In genomic region chr1:60069691-60070090, GRCh38 we compare ENCODE assay signal across 25 cellular contexts. TPM values are rescaled to one million over a fixed set of nuclear protein-coding genes. Genes with fewer than 3 reads are reported as not detected.
DNase-seq lines count a peak whose midpoint lies in the region; ATAC-seq and TF ChIP-seq lines count a peak whose summit lies in the region.
"Had no signal": no experiment of that assay in that cellular context is flagged by ENCODE, and none has a peak within 500 bp of the region (broad histone marks: within the 10 kb centered on the region; RNA-seq: fewer than 3 reads in every experiment).

No MANE protein-coding gene starts in this region.

- no peak for TF ChIP-seq CTCF in SK-N-SH (IDR thresholded peaks at IDR 0.05)
- no peak for TF ChIP-seq CTCF in chondrocyte (IDR thresholded peaks at IDR 0.05)

- H3K79me2 ChIP-seq in SK-N-SH (ENCODE audit: insufficient read depth): no peaks in the 10 kb centered on the region

- no peaks in the 10 kb centered on the region for H3K9me3 Mint-ChIP-seq in chondrocyte (ENCODE audit: low read depth)
- H3K9me3 Mint-ChIP-seq: CD4-positive, alpha-beta T cell; GM23338; H9; HFFc6 had no signal

- no peak overlapping the region for H3K4me2 ChIP-seq in SK-N-SH
- H3K4me2 ChIP-seq: BLaER1 treated with 17β-estradiol and CSF1 and Interleukin-3, amounts not matched to agents 10 nM and 100 nM; GM23338 had no signal

- peaks cover 5 to 7% of the 10 kb centered on the region in 2 experiments; a peak in 3 of 4 replicates for H3K4me1 ChIP-seq in SK-N-SH (ENCODE audit: control insufficient read depth in 1 of 2, insufficient read depth in 2 of 2, low read depth in 1 of 2, low read length in 1 of 2)
- H3K4me1 ChIP-seq: BE2C; BLaER1 treated with 17β-estradiol and CSF1 and Interleukin-3, amounts not matched to agents 10 nM and 100 nM had no signal

- TF ChIP-seq EP300 in SK-N-SH (IDR thresholded peaks at IDR 0.05; ENCODE audit: borderline replicate concordance in 1 of 2, low read depth in 1 of 2, low read length in 1 of 2): no peak

- CTCF ChIA-PET in SK-N-SH (lab: Yijun Ruan, JAX): interaction anchor here (0.9 kb wide), 1 partner anchor 9 kb away, joined by 3 read pairs; no protein-coding TSS in a partner anchor

- H3K9me3 ChIP-seq in SK-N-SH: no peaks in the 10 kb centered on the region
- H3K9me3 ChIP-seq: BE2C had no signal

- H3K27ac Mint-ChIP-seq in chondrocyte (ENCODE audit: unreplicated experiment): peak overlapping the region; percentile 55
- H3K27ac Mint-ChIP-seq: CD14-positive monocyte; CD4-positive, alpha-beta T cell; CD8-positive, alpha-beta memory T cell; GM23338; H9; HFFc6 had no signal

- H3K4me3 Mint-ChIP-seq in chondrocyte (ENCODE audit: unreplicated experiment): no peak overlapping the region
- H3K4me3 Mint-ChIP-seq: CD14-positive monocyte; CD4-positive, alpha-beta T cell; CD8-positive, alpha-beta memory T cell; GM23338; H9; HFFc6 had no signal

- no peak overlapping the region for H3K9ac ChIP-seq in SK-N-SH
- H3K9ac ChIP-seq: BLaER1 treated with 17β-estradiol and CSF1 and Interleukin-3, amounts not matched to agents 10 nM and 100 nM had no signal

- H3F3A ChIP-seq in SK-N-SH (replicated peaks; ENCODE audit: insufficient read depth): peaks cover 25% of the 10 kb centered on the region

- no peaks in the 10 kb centered on the region for H4K20me1 ChIP-seq in SK-N-SH (ENCODE audit: insufficient read depth)
- H4K20me1 ChIP-seq: BLaER1 treated with 17β-estradiol and CSF1 and Interleukin-3, amounts not matched to agents 10 nM and 100 nM had no signal

- no peaks in the 10 kb centered on the region for H3K36me3 ChIP-seq in SK-N-SH (replicated peaks in 1 of 2; ENCODE audit: control insufficient read depth in 1 of 2, insufficient read depth in 2 of 2, low read length in 1 of 2)
- H3K36me3 ChIP-seq: BE2C; BLaER1 treated with 17β-estradiol and CSF1 and Interleukin-3, amounts not matched to agents 10 nM and 100 nM had no signal

- WGBS in SK-N-SH (ENCODE audit: low lambda C conversion rate): 86% methylated on average over 1 of the region's 1 CpG

- no peak for ATAC-seq in SK-N-SH treated with all-trans-retinoic acid at 6 μM for 48 hours
- no peak for ATAC-seq in GM21825 (IDR thresholded peaks at IDR 0.05; ENCODE audit: unreplicated experiment)
- ATAC-seq: GM12878, GM23338, HCT116 had no signal

- no peak overlapping the region for H2AFZ ChIP-seq in SK-N-SH (ENCODE audit: low read depth)
- H2AFZ ChIP-seq: GM23338 had no signal

- peaks cover 27% of the 10 kb centered on the region for H3K4me1 Mint-ChIP-seq in chondrocyte (ENCODE audit: low read depth)
- H3K4me1 Mint-ChIP-seq: CD8-positive, alpha-beta memory T cell had no signal

- H3K9me2 ChIP-seq in SK-N-SH: no peaks in the 10 kb centered on the region

- POLR2A ChIA-PET in SK-N-SH (lab: Yijun Ruan, JAX): no interaction called here

- no peak for TF ChIP-seq RAD21 in SK-N-SH (IDR thresholded peaks at IDR 0.05; ENCODE audit: low read length)

- DNase-seq in SK-N-SH (peak; percentile 15), NCI-H82 (lab: John Stamatoyannopoulos, UW) (peak; percentile 76), chondrocyte (ENCODE audit: low spot score) (no peak), mesenteric fat pad (ENCODE audit: low spot score) (no peak), LoVo (ENCODE audit: low spot score) (no peak)
- DNase-seq: AML-193; BE2C; CD4-positive, alpha-beta T cell; CD8-positive, alpha-beta memory T cell; DMS 273 treated with DMSO at 0.1 percent for 48 hours; DMS79; EL; GDM1; H9; HFFc6 had no signal

- H3K4me3 ChIP-seq in SK-N-SH (ENCODE audit: low read depth in 2 of 2, low read length in 1 of 2): no peak overlapping the region
- H3K4me3 ChIP-seq: BLaER1 treated with 17β-estradiol and CSF1 and Interleukin-3, amounts not matched to agents 10 nM and 100 nM; GM12878; GM23338 had no signal

- H3K27me3 Mint-ChIP-seq in chondrocyte (ENCODE audit: low read depth): no peaks in the 10 kb centered on the region

- H3K36me3 Mint-ChIP-seq in chondrocyte (ENCODE audit: low read depth): no peaks in the 10 kb centered on the region
- H3K36me3 Mint-ChIP-seq: CD8-positive, alpha-beta memory T cell had no signal

- no peaks in the 10 kb centered on the region for H3K27me3 ChIP-seq in SK-N-SH (ENCODE audit: insufficient read depth)
- H3K27me3 ChIP-seq: BE2C; BLaER1 treated with 17β-estradiol and CSF1 and Interleukin-3, amounts not matched to agents 10 nM and 100 nM had no signal

- H3K27ac ChIP-seq in SK-N-SH (ENCODE audit: low read depth in 2 of 2, low read length in 1 of 2): peak overlapping the region in 1 of 2 experiments; percentile 73; a peak in 1 of 4 replicates
- H3K27ac ChIP-seq: 22Rv1; BLaER1 treated with 17β-estradiol and CSF1 and Interleukin-3, amounts not matched to agents 10 nM and 100 nM had no signal

TF ChIP-seq in SK-N-SH, 30 proteins besides CTCF, POLR2A, EP300 and RAD21 (continues in another document):
- TF ChIP-seq REST (IDR thresholded peaks at IDR 0.05; ENCODE audit: low read depth, low read length): no peak
- no peak for TF ChIP-seq YY1 (IDR thresholded peaks at IDR 0.05; ENCODE audit: low read depth)
- TF ChIP-seq USF2 (IDR thresholded peaks at IDR 0.05; ENCODE audit: borderline replicate concordance, low read depth, low read length): no peak

TF ChIP-seq in SK-N-SH treated with all-trans-retinoic acid at 6 μM for 48 hours, 23 proteins besides CTCF, POLR2A, EP300 and RAD21:
- no peak for TF ChIP-seq ZNF70 (CRISPR knock-in tag; IDR thresholded peaks at IDR 0.05)
- no peak for TF ChIP-seq PATZ1 (CRISPR knock-in tag; IDR thresholded peaks at IDR 0.05; ENCODE audit: borderline replicate concordance)
- no peak for TF ChIP-seq BACH2 (CRISPR knock-in tag; IDR thresholded peaks at IDR 0.05; ENCODE audit: borderline replicate concordance)
- TF ChIP-seq ZFP3 (CRISPR knock-in tag; IDR thresholded peaks at IDR 0.05): no peak
- TF ChIP-seq TCF4 (CRISPR knock-in tag; IDR thresholded peaks at IDR 0.05; ENCODE audit: borderline replicate concordance): no peak
- no peak for TF ChIP-seq CSRNP3 (CRISPR knock-in tag; IDR thresholded peaks at IDR 0.05)

RNA-seq across cellular contexts. Expression of gene C1orf87, which starts 3.9 kb away (rescaled TPM):
- not detected in 2 replicates for polyA plus RNA-seq in SK-N-SH (2012; rRNA removed)
- polyA plus RNA-seq in SK-N-SH (2012; cell fraction: cytosol; rRNA removed): not detected in 2 replicates
- not detected in 2 replicates for polyA plus RNA-seq in SK-N-SH (2012; cell fraction: nucleus; rRNA removed)
- total RNA-seq in chondrocyte: 0.21 to 0.65 TPM in 2 of 3 replicates, not detected in the other
- not detected for total RNA-seq in mesenteric fat pad
- total RNA-seq: CD4-positive, alpha-beta T cell; CD8-positive, alpha-beta memory T cell; GM12878; H4; HFFc6 had no signal
- polyA plus RNA-seq: AG04450; CD14-positive monocyte; CD8-positive, alpha-beta memory T cell; GM12878 had no signal

Comparison
In these comparisons a context has a peak if more than half of its experiments do, and no peak if none do; other contexts are left out.
1. DNase-seq: peak in SK-N-SH (single experiment) and NCI-H82 (single experiment); none in chondrocyte (single experiment), mesenteric fat pad (single experiment) and LoVo (single experiment).